In the genomic region with DNA sequence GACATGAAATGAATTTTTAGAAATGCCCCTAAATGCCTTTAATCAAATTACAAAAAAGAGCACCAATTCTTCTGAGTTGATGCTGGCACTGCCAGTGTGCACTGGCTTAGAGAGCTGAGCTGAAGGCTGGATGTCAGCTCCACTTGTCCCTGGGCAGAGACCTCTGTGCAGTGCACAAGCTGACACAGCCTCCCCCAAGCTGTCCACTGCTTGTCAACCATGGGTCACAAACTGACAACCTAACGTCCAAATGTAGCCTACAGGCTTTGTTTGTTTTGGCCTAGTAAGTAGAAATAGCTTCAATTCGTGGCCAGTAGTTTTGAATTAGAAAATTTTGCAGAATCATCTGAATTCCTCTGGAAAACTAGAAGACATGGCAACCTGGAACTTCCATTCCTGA, we compare ENCODE assay signal across 5 cellular contexts.
"Had no signal": no experiment of that assay in that cellular context is flagged by ENCODE, and none has a peak within 500 bp of the region (broad histone marks: within the 10 kb centered on the region; RNA-seq: fewer than 3 reads in every experiment).

No MANE protein-coding gene starts in this region.

- H2AFZ ChIP-seq: GM23338 had no signal

- ATAC-seq: GM23338, K562 had no signal

- H3K4me3 ChIP-seq: GM23338, K562 had no signal

- H3K4me2 ChIP-seq: GM23338 had no signal

- DNase-seq: H9, HCEC 1CT, IMR-90 had no signal
